ENCODE assay signal across 9 cellular contexts in the genomic region with DNA sequence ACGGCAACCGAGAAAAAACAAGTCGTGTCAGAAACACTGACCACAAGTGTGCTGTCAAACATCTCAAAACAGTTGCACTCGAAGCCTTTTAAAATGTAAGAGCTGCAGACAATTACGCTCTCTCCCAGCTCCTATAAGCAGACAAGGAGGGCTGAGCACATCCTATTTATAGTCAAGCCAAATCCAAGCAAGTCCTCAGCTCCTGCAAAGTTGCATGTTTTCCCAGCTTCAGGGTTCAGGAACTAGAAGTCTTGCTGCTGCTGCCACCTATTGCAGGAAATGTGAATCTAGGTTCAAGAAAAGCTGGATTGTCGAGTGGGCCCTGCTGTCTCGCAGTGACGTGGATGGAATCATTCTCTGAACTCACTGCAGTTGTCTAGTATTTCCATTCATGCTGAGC. TPM values are rescaled to one million over a fixed set of nuclear protein-coding genes. Genes with fewer than 3 reads are reported as not detected.
A peak's percentile ranks its signal among the peaks of the same experiment; 100 is the strongest.
DNase-seq lines count a peak whose midpoint lies in the region; FAIRE-seq and TF ChIP-seq lines count a peak whose summit lies in the region.
"Had no signal": no experiment of that assay in that cellular context is flagged by ENCODE, and none has a peak within 500 bp of the region (broad histone marks: within the 10 kb centered on the region; RNA-seq: fewer than 3 reads in every experiment).

No MANE protein-coding gene starts in this region.

- H4K20me1 ChIP-seq in GM23248 (ENCODE audit: insufficient read depth) (no peaks in the 10 kb centered on the region), OCI-LY7 (ENCODE audit: insufficient read depth, low read length) (no peaks in the 10 kb centered on the region)

- 66 to 70% methylated on average over 8 of the region's 8 CpGs for WGBS in GM23248 (ENCODE audit: low coverage in 1 of 2, low lambda C conversion rate in 2 of 2, missing lambda C conversion rate in 2 of 2), 2 experiments
- WGBS in lower leg skin, 2 donors: 63 to 75% methylated on average over 8 of the region's 8 CpGs

- H3K9me2 ChIP-seq in GM23248 (ENCODE audit: insufficient read depth) (no peaks in the 10 kb centered on the region), OCI-LY7 (ENCODE audit: insufficient read depth, low read length) (no peaks in the 10 kb centered on the region)

- TF ChIP-seq CTCF in OCI-LY7 (conservative IDR thresholded peaks at IDR 0.05; ENCODE audit: low read length): peak; percentile 43; the same call in 1 of the 2 replicates
- peak; percentile 71 for TF ChIP-seq CTCF in fibroblast of the aortic adventitia (IDR thresholded peaks at IDR 0.05; ENCODE audit: insufficient read depth, low read length)
- peak; percentile 49 for TF ChIP-seq CTCF in retinal pigment epithelial cell (conservative IDR thresholded peaks at IDR 0.05; ENCODE audit: low read depth, low read length)
- no peak for TF ChIP-seq CTCF in lower leg skin (IDR thresholded peaks at IDR 0.05)

- in situ Hi-C loops in GM23248 (cut with MboI): loop anchor here (10.0 kb wide), 1 partner anchor 402 kb away; no protein-coding TSS in a partner anchor

- CTCF ChIA-PET in OCI-LY7 (lab: Charles Lee; ENCODE audit: unreplicated experiment): interaction anchor here (0.6 kb wide), 1 partner anchor 307 kb away, joined by 3 read pairs; no protein-coding TSS in a partner anchor

- H3K4me2 ChIP-seq in GM23248 (ENCODE audit: unreplicated experiment) (no peak overlapping the region), OCI-LY7 (ENCODE audit: low read length) (no peak overlapping the region)

- H3K4me3 ChIP-seq in GM23248 (no peak overlapping the region), OCI-LY7 (ENCODE audit: low read depth, low read length, poor library complexity, severe bottlenecking) (no peak overlapping the region), fibroblast of the aortic adventitia (ENCODE audit: low read depth, low read length) (no peak overlapping the region), retinal pigment epithelial cell (ENCODE audit: low read length) (no peak overlapping the region), lower leg skin (ENCODE audit: low read depth, poor library complexity, severe bottlenecking) (no peak overlapping the region)
- H3K4me3 ChIP-seq: lung, thoracic aorta had no signal

- no peaks in the 10 kb centered on the region for H3K79me2 ChIP-seq in GM23248 (ENCODE audit: insufficient read depth)
- no peaks in the 10 kb centered on the region for H3K79me2 ChIP-seq in OCI-LY7 (ENCODE audit: insufficient read depth, low read depth, low read length)

- FAIRE-seq in HTR-8/SVneo (lab: Jason Lieb, UNC): no peak

- POLR2A ChIA-PET in OCI-LY7 (lab: Charles Lee): no interaction called here

- H3K27me3 ChIP-seq in GM23248 (replicated peaks; ENCODE audit: insufficient read depth): no peaks in the 10 kb centered on the region

- no peaks in the 10 kb centered on the region for H3K9me3 ChIP-seq in GM23248 (ENCODE audit: low read depth)
- 0 out of 2 replicates have a peak, but pooled peaks cover 5% of the 10 kb centered on the region for H3K9me3 ChIP-seq in OCI-LY7 (ENCODE audit: low read length)

- no peak overlapping the region for H3K27ac ChIP-seq in GM23248
- no peak overlapping the region for H3K27ac ChIP-seq in OCI-LY7 (ENCODE audit: low read depth, low read length, poor library complexity, severe bottlenecking)
- H3K27ac ChIP-seq: thoracic aorta had no signal

- H3F3A ChIP-seq in GM23248 (ENCODE audit: insufficient read depth): no peaks in the 10 kb centered on the region

- DNase-seq in GM23248 (peak; percentile 62), OCI-LY7 (ENCODE audit: low spot score) (no peak), fibroblast of the aortic adventitia (ENCODE audit: low read depth) (peak; percentile 88), retinal pigment epithelial cell (ENCODE audit: low read depth) (no peak), lower leg skin (ENCODE audit: low spot score in 2 of 2) (no peak), HTR-8/SVneo (ENCODE audit: insufficient read length, low spot score) (no peak)
- no peak for DNase-seq in activated naive CD4-positive, alpha-beta T cell (lab: John Stamatoyannopoulos, UW)

- H2AFZ ChIP-seq in GM23248 (no peak overlapping the region), OCI-LY7 (ENCODE audit: low read length) (no peak overlapping the region)

- H3K36me3 ChIP-seq in GM23248 (ENCODE audit: low read depth) (no peaks in the 10 kb centered on the region), OCI-LY7 (ENCODE audit: insufficient read depth, low read length) (no peaks in the 10 kb centered on the region)
- H3K36me3 ChIP-seq: thoracic aorta had no signal

- no peak overlapping the region for H3K9ac ChIP-seq in GM23248

- BruUV-seq in OCI-LY7 (replicated peaks; lab: Mats Ljungman, UMichigan): no TSS peak

- intact Hi-C loops in OCI-LY7 (cut with micrococcal nuclease; ENCODE audit: unreplicated experiment): no loop called here
- intact Hi-C loops in lower leg skin (cut with DNase I; ENCODE audit: low total_unique reads): no loop called here

- H3K4me1 ChIP-seq in GM23248 (ENCODE audit: insufficient read depth) (no peaks in the 10 kb centered on the region), OCI-LY7 (ENCODE audit: insufficient read depth, low read length, poor library complexity, severe bottlenecking) (peaks cover 10% of the 10 kb centered on the region)

- TF ChIP-seq POLR2A in lower leg skin (IDR thresholded peaks at IDR 0.05): no peak

RNA-seq across cellular contexts. Expression of a gene that starts 15.5 kb away (rescaled TPM):
- 1.5 and 3.5 TPM in 2 replicates for total RNA-seq in GM23248 (2014; rRNA removed; shearing (Covaris generic))
- 2.0 and 2.1 TPM in 2 replicates for polyA plus RNA-seq in GM23248 (2016; fragmentation: Nextera tagmentation; extraction: Ambion mirVana)
- total RNA-seq in OCI-LY7 (2014; rRNA removed; shearing (Covaris generic)): 0.13 TPM in 1 of 2 replicates, not detected in the other
- total RNA-seq in OCI-LY7 (2022) (not detected in 2 replicates), fibroblast of the aortic adventitia (ENCODE audit: low replicate concordance) (2.5 and 2.7 TPM in 2 replicates), lower leg skin (1 to 10 TPM in 3 of 4 donors, under 1 TPM in 1; 0.44 to 4.2 (median 1.8) TPM)

Comparison
In these comparisons a context has a peak if more than half of its experiments do, and no peak if none do; other contexts are left out.
1. DNase-seq: peak in GM23248 (single experiment) and fibroblast of the aortic adventitia (single experiment); none in OCI-LY7 (single experiment), retinal pigment epithelial cell (single experiment), activated naive CD4-positive, alpha-beta T cell (0 of 4), lower leg skin (0 of 2) and HTR-8/SVneo (single experiment).
2. CTCF ChIP-seq: peak in OCI-LY7 (single experiment), fibroblast of the aortic adventitia (single experiment) and retinal pigment epithelial cell (single experiment); none in lower leg skin (0 of 3).